1 cellular context compared by ENCODE assay signal in the genomic region with DNA sequence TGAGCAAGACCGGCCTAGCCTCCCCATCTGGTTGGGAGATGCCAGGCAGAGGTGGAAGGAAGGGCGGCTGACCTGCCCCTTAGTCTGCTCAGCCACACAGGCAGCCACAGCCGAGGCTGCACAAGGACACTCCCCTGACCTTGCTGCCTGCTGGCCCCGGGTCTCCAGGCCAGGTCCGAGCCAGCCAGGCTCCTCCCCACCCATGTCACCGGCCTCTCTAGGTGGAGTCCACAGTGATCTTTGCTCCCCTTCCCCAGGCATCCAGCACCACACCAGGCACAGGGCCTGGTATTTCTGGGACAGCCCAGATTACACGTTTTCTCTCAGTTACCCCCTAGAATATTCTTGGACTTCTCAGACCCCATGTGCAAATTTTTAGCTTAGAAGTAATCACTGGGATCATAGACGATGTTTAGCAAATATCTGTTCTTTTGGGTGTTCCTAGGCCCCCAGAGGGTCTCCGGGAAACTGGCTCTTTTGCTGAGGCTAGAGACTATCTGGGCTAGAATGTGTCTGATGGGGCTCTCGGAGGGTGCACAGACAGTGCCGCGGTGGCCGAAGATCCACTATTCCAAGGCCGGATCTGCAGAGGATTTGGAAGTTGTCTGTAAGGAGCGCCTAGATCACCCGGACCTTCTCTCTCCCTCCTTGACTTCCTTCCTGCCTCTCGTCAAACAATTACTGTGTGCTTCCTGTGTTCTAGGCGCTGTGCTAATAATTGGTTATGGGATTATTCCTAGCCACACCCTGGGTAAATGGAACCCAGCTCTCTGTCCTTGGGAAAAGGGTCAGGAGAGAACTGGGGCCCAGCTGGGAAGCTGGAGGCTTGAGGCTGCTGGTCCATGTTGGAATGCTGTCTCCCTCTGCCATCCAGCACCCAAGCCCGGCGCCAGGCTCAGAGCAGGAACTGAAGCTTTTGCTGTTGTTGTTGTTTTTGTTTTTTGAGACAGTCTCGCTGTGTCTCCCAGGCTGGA.
TF ChIP-seq lines count a peak whose summit lies in the region.

No MANE protein-coding gene starts in this region.

TF ChIP-seq in HepG2, 621 proteins besides CTCF, POLR2A, EP300 and RAD21 (continued from another document and continues in another):
- TF ChIP-seq, protein P1, sequence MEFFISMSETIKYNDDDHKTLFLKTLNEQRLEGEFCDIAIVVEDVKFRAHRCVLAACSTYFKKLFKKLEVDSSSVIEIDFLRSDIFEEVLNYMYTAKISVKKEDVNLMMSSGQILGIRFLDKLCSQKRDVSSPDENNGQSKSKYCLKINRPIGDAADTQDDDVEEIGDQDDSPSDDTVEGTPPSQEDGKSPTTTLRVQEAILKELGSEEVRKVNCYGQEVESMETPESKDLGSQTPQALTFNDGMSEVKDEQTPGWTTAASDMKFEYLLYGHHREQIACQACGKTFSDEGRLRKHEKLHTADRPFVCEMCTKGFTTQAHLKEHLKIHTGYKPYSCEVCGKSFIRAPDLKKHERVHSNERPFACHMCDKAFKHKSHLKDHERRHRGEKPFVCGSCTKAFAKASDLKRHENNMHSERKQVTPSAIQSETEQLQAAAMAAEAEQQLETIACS (CRISPR knock-in tag; IDR thresholded peaks at IDR 0.05) = no peak
- peak; percentile 65 for TF ChIP-seq NCOA2 (CRISPR knock-in tag; IDR thresholded peaks at IDR 0.05)
- TF ChIP-seq, protein P2, sequence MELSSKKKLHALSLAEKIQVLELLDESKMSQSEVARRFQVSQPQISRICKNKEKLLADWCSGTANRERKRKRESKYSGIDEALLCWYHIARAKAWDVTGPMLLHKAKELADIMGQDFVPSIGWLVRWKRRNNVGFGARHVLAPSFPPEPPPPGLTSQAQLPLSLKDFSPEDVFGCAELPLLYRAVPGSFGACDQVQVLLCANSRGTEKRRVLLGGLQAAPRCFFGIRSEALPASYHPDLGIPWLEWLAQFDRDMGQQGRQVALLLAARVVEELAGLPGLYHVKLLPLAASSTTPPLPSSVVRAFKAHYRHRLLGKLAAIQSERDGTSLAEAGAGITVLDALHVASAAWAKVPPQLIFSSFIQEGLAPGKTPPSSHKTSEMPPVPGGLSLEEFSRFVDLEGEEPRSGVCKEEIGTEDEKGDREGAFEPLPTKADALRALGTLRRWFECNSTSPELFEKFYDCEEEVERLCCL (CRISPR knock-in tag; IDR thresholded peaks at IDR 0.05; ENCODE audit: borderline replicate concordance) = no peak
- no peak for TF ChIP-seq PAF1 (CRISPR knock-in tag; IDR thresholded peaks at IDR 0.05)
- TF ChIP-seq ZNF678 (CRISPR knock-in tag; IDR thresholded peaks at IDR 0.05) = no peak
- TF ChIP-seq AHR (CRISPR knock-in tag; IDR thresholded peaks at IDR 0.05) = no peak
- TF ChIP-seq CBX2 (IDR thresholded peaks at IDR 0.05; ENCODE audit: low read depth, low read length) = no peak
- TF ChIP-seq CBX2 (CRISPR knock-in tag; IDR thresholded peaks at IDR 0.05; ENCODE audit: low read depth) = no peak
- no peak for TF ChIP-seq TCF12 (IDR thresholded peaks at IDR 0.05)
- 0 out of 2 replicates have a peak, but pooled peaks have one; percentile 39 for TF ChIP-seq TCF12 (CRISPR knock-in tag; IDR thresholded peaks at IDR 0.05)
- TF ChIP-seq RBFOX2 (IDR thresholded peaks at IDR 0.05; ENCODE audit: low read depth, low read length) = no peak
- TF ChIP-seq ZNF570 (CRISPR knock-in tag; IDR thresholded peaks at IDR 0.05; ENCODE audit: borderline replicate concordance) = no peak
- TF ChIP-seq ZNF335 (CRISPR knock-in tag; IDR thresholded peaks at IDR 0.05) = peak; percentile 76; the same call in 1 of the 2 replicates
- TF ChIP-seq KLF11 (CRISPR knock-in tag; IDR thresholded peaks at IDR 0.05) = no peak; the same call in 1 of the 2 replicates
- TF ChIP-seq, protein P3, sequence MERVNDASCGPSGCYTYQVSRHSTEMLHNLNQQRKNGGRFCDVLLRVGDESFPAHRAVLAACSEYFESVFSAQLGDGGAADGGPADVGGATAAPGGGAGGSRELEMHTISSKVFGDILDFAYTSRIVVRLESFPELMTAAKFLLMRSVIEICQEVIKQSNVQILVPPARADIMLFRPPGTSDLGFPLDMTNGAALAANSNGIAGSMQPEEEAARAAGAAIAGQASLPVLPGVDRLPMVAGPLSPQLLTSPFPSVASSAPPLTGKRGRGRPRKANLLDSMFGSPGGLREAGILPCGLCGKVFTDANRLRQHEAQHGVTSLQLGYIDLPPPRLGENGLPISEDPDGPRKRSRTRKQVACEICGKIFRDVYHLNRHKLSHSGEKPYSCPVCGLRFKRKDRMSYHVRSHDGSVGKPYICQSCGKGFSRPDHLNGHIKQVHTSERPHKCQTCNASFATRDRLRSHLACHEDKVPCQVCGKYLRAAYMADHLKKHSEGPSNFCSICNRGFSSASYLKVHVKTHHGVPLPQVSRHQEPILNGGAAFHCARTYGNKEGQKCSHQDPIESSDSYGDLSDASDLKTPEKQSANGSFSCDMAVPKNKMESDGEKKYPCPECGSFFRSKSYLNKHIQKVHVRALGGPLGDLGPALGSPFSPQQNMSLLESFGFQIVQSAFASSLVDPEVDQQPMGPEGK (CRISPR knock-in tag; IDR thresholded peaks at IDR 0.05) = peak; percentile 72
- no peak for TF ChIP-seq MAF1 (CRISPR knock-in tag; IDR thresholded peaks at IDR 0.05; ENCODE audit: borderline replicate concordance)
- TF ChIP-seq ZNF749 (CRISPR knock-in tag; IDR thresholded peaks at IDR 0.05; ENCODE audit: borderline replicate concordance) = no peak
- no peak; the same call in 1 of the 2 replicates for TF ChIP-seq ZNF232 (CRISPR knock-in tag; IDR thresholded peaks at IDR 0.05; ENCODE audit: borderline replicate concordance)
- no peak; the same call in none of the 2 replicates for TF ChIP-seq GATAD2A (CRISPR knock-in tag; IDR thresholded peaks at IDR 0.05)
- TF ChIP-seq MED8 (CRISPR knock-in tag; IDR thresholded peaks at IDR 0.05; ENCODE audit: insufficient replicate concordance) = no peak
- TF ChIP-seq, protein P4, sequence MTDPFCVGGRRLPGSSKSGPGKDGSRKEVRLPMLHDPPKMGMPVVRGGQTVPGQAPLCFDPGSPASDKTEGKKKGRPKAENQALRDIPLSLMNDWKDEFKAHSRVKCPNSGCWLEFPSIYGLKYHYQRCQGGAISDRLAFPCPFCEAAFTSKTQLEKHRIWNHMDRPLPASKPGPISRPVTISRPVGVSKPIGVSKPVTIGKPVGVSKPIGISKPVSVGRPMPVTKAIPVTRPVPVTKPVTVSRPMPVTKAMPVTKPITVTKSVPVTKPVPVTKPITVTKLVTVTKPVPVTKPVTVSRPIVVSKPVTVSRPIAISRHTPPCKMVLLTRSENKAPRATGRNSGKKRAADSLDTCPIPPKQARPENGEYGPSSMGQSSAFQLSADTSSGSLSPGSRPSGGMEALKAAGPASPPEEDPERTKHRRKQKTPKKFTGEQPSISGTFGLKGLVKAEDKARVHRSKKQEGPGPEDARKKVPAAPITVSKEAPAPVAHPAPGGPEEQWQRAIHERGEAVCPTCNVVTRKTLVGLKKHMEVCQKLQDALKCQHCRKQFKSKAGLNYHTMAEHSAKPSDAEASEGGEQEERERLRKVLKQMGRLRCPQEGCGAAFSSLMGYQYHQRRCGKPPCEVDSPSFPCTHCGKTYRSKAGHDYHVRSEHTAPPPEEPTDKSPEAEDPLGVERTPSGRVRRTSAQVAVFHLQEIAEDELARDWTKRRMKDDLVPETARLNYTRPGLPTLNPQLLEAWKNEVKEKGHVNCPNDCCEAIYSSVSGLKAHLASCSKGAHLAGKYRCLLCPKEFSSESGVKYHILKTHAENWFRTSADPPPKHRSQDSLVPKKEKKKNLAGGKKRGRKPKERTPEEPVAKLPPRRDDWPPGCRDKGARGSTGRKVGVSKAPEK (CRISPR knock-in tag; IDR thresholded peaks at IDR 0.05; ENCODE audit: borderline replicate concordance) = no peak
- no peak for TF ChIP-seq EEA1 (CRISPR knock-in tag; IDR thresholded peaks at IDR 0.05; ENCODE audit: borderline replicate concordance)
- TF ChIP-seq ZNF382 (CRISPR knock-in tag; IDR thresholded peaks at IDR 0.05; ENCODE audit: borderline replicate concordance) = no peak
- no peak for TF ChIP-seq SRSF9 (IDR thresholded peaks at IDR 0.05; ENCODE audit: borderline replicate concordance, insufficient read depth, low read depth, low read length, poor library complexity, severe bottlenecking)
- TF ChIP-seq PLRG1 (conservative IDR thresholded peaks at IDR 0.05) = no peak
- TF ChIP-seq HOXA5 (CRISPR knock-in tag; IDR thresholded peaks at IDR 0.05) = 0 out of 2 replicates have a peak, but pooled peaks have one; percentile 34
- 0 out of 2 replicates have a peak, but pooled peaks have one; percentile 35 for TF ChIP-seq ZNF160 (CRISPR knock-in tag; IDR thresholded peaks at IDR 0.05)
- 0 out of 2 replicates have a peak, but pooled peaks have one; percentile 27 for TF ChIP-seq CEBPG (CRISPR knock-in tag; IDR thresholded peaks at IDR 0.05)
- 0 out of 2 replicates have a peak, but pooled peaks have one; percentile 44 for TF ChIP-seq WIZ (CRISPR knock-in tag; IDR thresholded peaks at IDR 0.05)
- TF ChIP-seq JUND (CRISPR knock-in tag; IDR thresholded peaks at IDR 0.05) = 0 out of 2 replicates have a peak, but pooled peaks have one; percentile 41
- TF ChIP-seq, protein P5, sequence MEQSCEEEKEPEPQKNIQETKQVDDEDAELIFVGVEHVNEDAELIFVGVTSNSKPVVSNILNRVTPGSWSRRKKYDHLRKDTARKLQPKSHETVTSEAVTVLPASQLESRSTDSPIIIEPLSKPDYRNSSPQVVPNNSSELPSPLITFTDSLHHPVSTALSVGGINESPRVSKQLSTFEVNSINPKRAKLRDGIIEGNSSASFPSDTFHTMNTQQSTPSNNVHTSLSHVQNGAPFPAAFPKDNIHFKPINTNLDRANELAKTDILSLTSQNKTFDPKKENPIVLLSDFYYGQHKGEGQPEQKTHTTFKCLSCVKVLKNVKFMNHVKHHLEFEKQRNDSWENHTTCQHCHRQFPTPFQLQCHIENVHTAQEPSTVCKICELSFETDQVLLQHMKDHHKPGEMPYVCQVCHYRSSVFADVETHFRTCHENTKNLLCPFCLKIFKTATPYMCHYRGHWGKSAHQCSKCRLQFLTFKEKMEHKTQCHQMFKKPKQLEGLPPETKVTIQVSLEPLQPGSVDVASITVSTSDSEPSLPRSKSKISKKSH (CRISPR knock-in tag; IDR thresholded peaks at IDR 0.05; ENCODE audit: borderline replicate concordance) = no peak
- TF ChIP-seq, protein P6, sequence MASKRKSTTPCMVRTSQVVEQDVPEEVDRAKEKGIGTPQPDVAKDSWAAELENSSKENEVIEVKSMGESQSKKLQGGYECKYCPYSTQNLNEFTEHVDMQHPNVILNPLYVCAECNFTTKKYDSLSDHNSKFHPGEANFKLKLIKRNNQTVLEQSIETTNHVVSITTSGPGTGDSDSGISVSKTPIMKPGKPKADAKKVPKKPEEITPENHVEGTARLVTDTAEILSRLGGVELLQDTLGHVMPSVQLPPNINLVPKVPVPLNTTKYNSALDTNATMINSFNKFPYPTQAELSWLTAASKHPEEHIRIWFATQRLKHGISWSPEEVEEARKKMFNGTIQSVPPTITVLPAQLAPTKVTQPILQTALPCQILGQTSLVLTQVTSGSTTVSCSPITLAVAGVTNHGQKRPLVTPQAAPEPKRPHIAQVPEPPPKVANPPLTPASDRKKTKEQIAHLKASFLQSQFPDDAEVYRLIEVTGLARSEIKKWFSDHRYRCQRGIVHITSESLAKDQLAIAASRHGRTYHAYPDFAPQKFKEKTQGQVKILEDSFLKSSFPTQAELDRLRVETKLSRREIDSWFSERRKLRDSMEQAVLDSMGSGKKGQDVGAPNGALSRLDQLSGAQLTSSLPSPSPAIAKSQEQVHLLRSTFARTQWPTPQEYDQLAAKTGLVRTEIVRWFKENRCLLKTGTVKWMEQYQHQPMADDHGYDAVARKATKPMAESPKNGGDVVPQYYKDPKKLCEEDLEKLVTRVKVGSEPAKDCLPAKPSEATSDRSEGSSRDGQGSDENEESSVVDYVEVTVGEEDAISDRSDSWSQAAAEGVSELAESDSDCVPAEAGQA (IDR thresholded peaks at IDR 0.05; ENCODE audit: low read depth) = no peak
- TF ChIP-seq, protein P6 (CRISPR knock-in tag; IDR thresholded peaks at IDR 0.05; ENCODE audit: borderline replicate concordance) = no peak
- TF ChIP-seq, protein P7, sequence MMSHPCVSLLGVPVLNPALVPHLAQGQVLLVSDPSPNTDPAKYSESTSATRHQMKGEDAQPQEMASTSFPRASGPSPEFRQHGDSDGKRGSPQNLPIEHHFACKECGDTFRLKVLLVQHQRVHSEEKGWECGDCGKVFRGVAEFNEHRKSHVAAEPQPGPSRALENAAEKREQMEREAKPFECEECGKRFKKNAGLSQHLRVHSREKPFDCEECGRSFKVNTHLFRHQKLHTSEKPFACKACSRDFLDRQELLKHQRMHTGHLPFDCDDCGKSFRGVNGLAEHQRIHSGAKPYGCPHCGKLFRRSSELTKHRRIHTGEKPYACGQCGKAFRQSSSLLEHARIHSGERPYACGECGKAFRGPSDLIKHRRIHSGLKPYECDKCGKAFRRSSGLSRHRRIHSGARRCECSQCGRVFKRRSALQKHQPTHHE (CRISPR knock-in tag; IDR thresholded peaks at IDR 0.05; ENCODE audit: borderline replicate concordance) = 0 out of 2 replicates have a peak, but pooled peaks have one; percentile 27
- TF ChIP-seq YY1 (IDR thresholded peaks at IDR 0.05; ENCODE audit: insufficient read depth, insufficient replicate concordance, low read depth, low read length) = no peak
- TF ChIP-seq ZNF768 (CRISPR knock-in tag; IDR thresholded peaks at IDR 0.05) = peak; percentile 31; the same call in 1 of the 2 replicates
- TF ChIP-seq ZNF720 (CRISPR knock-in tag; IDR thresholded peaks at IDR 0.05) = no peak
- no peak for TF ChIP-seq ZFP62 (CRISPR knock-in tag; IDR thresholded peaks at IDR 0.05)
- TF ChIP-seq ZSCAN31 (CRISPR knock-in tag; IDR thresholded peaks at IDR 0.05; ENCODE audit: low read depth) = 0 out of 2 replicates have a peak, but pooled peaks have one; percentile 60
- no peak for TF ChIP-seq NCOA5 (CRISPR knock-in tag; IDR thresholded peaks at IDR 0.05)
- TF ChIP-seq, protein P8, sequence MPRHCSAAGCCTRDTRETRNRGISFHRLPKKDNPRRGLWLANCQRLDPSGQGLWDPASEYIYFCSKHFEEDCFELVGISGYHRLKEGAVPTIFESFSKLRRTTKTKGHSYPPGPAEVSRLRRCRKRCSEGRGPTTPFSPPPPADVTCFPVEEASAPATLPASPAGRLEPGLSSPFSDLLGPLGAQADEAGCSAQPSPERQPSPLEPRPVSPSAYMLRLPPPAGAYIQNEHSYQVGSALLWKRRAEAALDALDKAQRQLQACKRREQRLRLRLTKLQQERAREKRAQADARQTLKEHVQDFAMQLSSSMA (CRISPR knock-in tag; IDR thresholded peaks at IDR 0.05) = peak; percentile 11; the same call in 1 of the 2 replicates
- TF ChIP-seq ATM (IDR thresholded peaks at IDR 0.05; ENCODE audit: borderline replicate concordance) = no peak
- no peak; the same call in none of the 2 replicates for TF ChIP-seq MEIS1 (CRISPR knock-in tag; IDR thresholded peaks at IDR 0.05; ENCODE audit: borderline replicate concordance)
